In genomic region chr1:33185541-33185940, GRCh38 we compare ENCODE assay signal across 1 cellular context.
A peak's percentile ranks its signal among the peaks of the same experiment; 100 is the strongest.
TF ChIP-seq lines count a peak whose summit lies in the region.

No MANE protein-coding gene starts in this region.

TF ChIP-seq in K562, 482 proteins besides CTCF, POLR2A, EP300 and RAD21 (continued from another document):
- TF ChIP-seq, protein P1, sequence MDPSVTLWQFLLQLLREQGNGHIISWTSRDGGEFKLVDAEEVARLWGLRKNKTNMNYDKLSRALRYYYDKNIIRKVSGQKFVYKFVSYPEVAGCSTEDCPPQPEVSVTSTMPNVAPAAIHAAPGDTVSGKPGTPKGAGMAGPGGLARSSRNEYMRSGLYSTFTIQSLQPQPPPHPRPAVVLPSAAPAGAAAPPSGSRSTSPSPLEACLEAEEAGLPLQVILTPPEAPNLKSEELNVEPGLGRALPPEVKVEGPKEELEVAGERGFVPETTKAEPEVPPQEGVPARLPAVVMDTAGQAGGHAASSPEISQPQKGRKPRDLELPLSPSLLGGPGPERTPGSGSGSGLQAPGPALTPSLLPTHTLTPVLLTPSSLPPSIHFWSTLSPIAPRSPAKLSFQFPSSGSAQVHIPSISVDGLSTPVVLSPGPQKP (CRISPR knock-in tag; IDR thresholded peaks at IDR 0.05), result no peak
- 0 out of 2 replicates have a peak, but pooled peaks have one; percentile 35 for TF ChIP-seq MAFG (tag; conservative IDR thresholded peaks at IDR 0.05)
- TF ChIP-seq RERE (CRISPR knock-in tag; IDR thresholded peaks at IDR 0.05; ENCODE audit: borderline replicate concordance), result no peak
